27 cellular contexts compared by ENCODE assay signal in the genomic region with DNA sequence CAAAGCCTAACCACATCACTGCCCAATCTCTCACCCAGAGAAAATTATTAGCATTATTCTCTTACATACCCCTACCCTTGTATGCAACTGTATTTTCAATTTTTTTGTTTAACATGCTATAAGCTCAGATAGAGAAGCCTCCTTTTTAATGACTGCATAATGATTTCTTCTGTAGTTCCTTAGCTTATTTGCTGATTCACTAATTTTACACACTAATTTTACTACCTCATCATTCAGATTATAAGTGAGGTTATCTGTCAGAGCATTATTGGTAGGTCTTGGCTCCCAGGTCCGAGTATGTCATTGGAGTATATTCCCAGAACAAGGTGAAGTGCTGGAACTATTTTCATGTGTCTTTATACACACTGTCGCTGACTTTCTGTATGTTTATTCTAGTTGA.
"Had no signal": no experiment of that assay in that cellular context is flagged by ENCODE, and none has a peak within 500 bp of the region (broad histone marks: within the 10 kb centered on the region; RNA-seq: fewer than 3 reads in every experiment).

No MANE protein-coding gene starts in this region.

- H3K9me3 ChIP-seq: colonic mucosa, esophagus squamous epithelium, gastrocnemius medialis, left lung, lower lobe of right lung had no signal

- H3K27me3 ChIP-seq: colonic mucosa, esophagus squamous epithelium, gastrocnemius medialis, heart right ventricle, left lung had no signal

- H3K4me3 ChIP-seq: colonic mucosa, esophagus squamous epithelium, gastrocnemius medialis, heart right ventricle, left lung, lower lobe of right lung had no signal

- H3K27ac Mint-ChIP-seq: effector memory CD8-positive, alpha-beta T cell; endodermal cell had no signal

- DNase-seq: colonic mucosa; cortex of kidney; effector CD8-positive, alpha-beta T cell; effector memory CD8-positive, alpha-beta T cell; endodermal cell; erythroblast; esophagus squamous epithelium; foreskin fibroblast; foreskin melanocyte; gastrocnemius medialis; glutamatergic neuron; head of caudate nucleus; heart right ventricle; hippocampal formation; left cardiac atrium; left lung; left ventricle myocardium superior; lower lobe of right lung; mesendoderm; midbrain; naive thymus-derived CD4-positive, alpha-beta T cell had no signal

- ATAC-seq: effector memory CD8-positive, alpha-beta T cell; esophagus mucosa; gastrocnemius medialis; heart right ventricle; left cardiac atrium; left lung; left ventricle myocardium superior; lower lobe of right lung; naive thymus-derived CD4-positive, alpha-beta T cell had no signal

- H3K36me3 ChIP-seq: colonic mucosa, gastrocnemius medialis, lower lobe of right lung had no signal

- FAIRE-seq: endometrium, islet of Langerhans, keratinocyte had no signal

- H3K9me3 Mint-ChIP-seq: dendritic cell treated with granulocyte-macrophage colony-stimulating factor and Interleukin-4, amounts not matched to agents 40 ng/mL and 50 ng/mL, for 4 days; effector memory CD8-positive, alpha-beta T cell had no signal

- H3K27me3 Mint-ChIP-seq: dendritic cell treated with granulocyte-macrophage colony-stimulating factor and Interleukin-4, amounts not matched to agents 40 ng/mL and 50 ng/mL, for 4 days; effector memory CD8-positive, alpha-beta T cell; naive thymus-derived CD4-positive, alpha-beta T cell had no signal

- H3K4me3 Mint-ChIP-seq: dendritic cell treated with granulocyte-macrophage colony-stimulating factor and Interleukin-4, amounts not matched to agents 40 ng/mL and 50 ng/mL, for 4 days; effector memory CD8-positive, alpha-beta T cell; endodermal cell; naive thymus-derived CD4-positive, alpha-beta T cell had no signal

- H3K4me1 ChIP-seq: colonic mucosa, esophagus squamous epithelium, gastrocnemius medialis, left lung, lower lobe of right lung had no signal

- H3K27ac ChIP-seq: colonic mucosa, epithelial cell of prostate, esophagus squamous epithelium, gastrocnemius medialis, heart right ventricle, left lung, lower lobe of right lung had no signal
